ENCODE assay signal across 9 cellular contexts in genomic region chr6:36914227-36914794, GRCh38. TPM values are rescaled to one million over a fixed set of nuclear protein-coding genes. Genes with fewer than 3 reads are reported as not detected.
DNase-seq lines count a peak whose midpoint lies in the region; ATAC-seq, FAIRE-seq and TF ChIP-seq lines count a peak whose summit lies in the region.
"Had no signal": no experiment of that assay in that cellular context is flagged by ENCODE, and none has a peak within 500 bp of the region (broad histone marks: within the 10 kb centered on the region; RNA-seq: fewer than 3 reads in every experiment).

No MANE protein-coding gene starts in this region.

- H3K9ac ChIP-seq in kidney (ENCODE audit: low read length in 2 of 2) = no peak overlapping the region

- H3K9me3 ChIP-seq in kidney (ENCODE audit: control insufficient read depth in 1 of 2, low read length in 2 of 2) = no peaks in the 10 kb centered on the region

- intact Hi-C loops in kidney (cut with DNase I) = no loop called here

- no peak overlapping the region for H3K27ac ChIP-seq in kidney (ENCODE audit: low read depth in 2 of 2, low read length in 2 of 2)

- H3K4me3 ChIP-seq in epithelial cell of esophagus (ENCODE audit: low read length) (no peak overlapping the region), retinal pigment epithelial cell (ENCODE audit: low read length) (no peak overlapping the region), kidney (ENCODE audit: low read length in 2 of 2) (no peak overlapping the region)

- no peak for FAIRE-seq in kidney (lab: Jason Lieb, UNC)

- DNase-seq in HCEC 1CT (peak; percentile 49), T-helper 9 cell (peak; percentile 12), epithelial cell of esophagus (ENCODE audit: low read depth) (peak; percentile 96), retinal pigment epithelial cell (ENCODE audit: low read depth) (no peak), kidney (no peak), AG08396 (ENCODE audit: low spot score) (no peak)

- TF ChIP-seq CTCF in epithelial cell of esophagus (IDR thresholded peaks at IDR 0.05; ENCODE audit: insufficient read depth, low read depth, low read length, missing control alignments) (peak; percentile 42), retinal pigment epithelial cell (conservative IDR thresholded peaks at IDR 0.05; ENCODE audit: low read depth, low read length) (peak; percentile 31), kidney (IDR thresholded peaks at IDR 0.05; ENCODE audit: borderline replicate concordance, extremely low read depth, insufficient read depth) (no peak)

- H3K4me1 ChIP-seq in kidney (ENCODE audit: control insufficient read depth in 1 of 2, insufficient read depth in 1 of 2, low read depth in 1 of 2, low read length in 2 of 2) = no peaks in the 10 kb centered on the region

- H3K36me3 ChIP-seq in kidney (ENCODE audit: control insufficient read depth in 1 of 2, insufficient read depth in 2 of 2, low read length in 2 of 2) = peaks cover 11 to 40% of the 10 kb centered on the region in 2 donors

- ATAC-seq in GM21423 (IDR thresholded peaks at IDR 0.05; ENCODE audit: unreplicated experiment) (no peak), HG02870 (IDR thresholded peaks at IDR 0.05; ENCODE audit: unreplicated experiment) (no peak)

RNA-seq across cellular contexts. Expression of gene C6orf89, which starts 28.6 kb away (rescaled TPM):
- total RNA-seq in kidney = 72.4 TPM
- polyA plus RNA-seq in kidney (ENCODE audit: insufficient read depth, low read depth, low replicate concordance) = 25.7 TPM

RNA-seq across cellular contexts. Expression of gene PPIL1, which starts 39.7 kb away (rescaled TPM):
- total RNA-seq in kidney = 21.3 TPM
- 40.1 TPM for polyA plus RNA-seq in kidney (ENCODE audit: insufficient read depth, low read depth, low replicate concordance)

RNA-seq across cellular contexts. Expression of gene PI16, which starts 40.2 kb away (rescaled TPM):
- total RNA-seq in kidney = 1.7 TPM
- polyA plus RNA-seq in kidney (ENCODE audit: insufficient read depth, low read depth, low replicate concordance) = 3.5 TPM
- polyA plus RNA-seq: neural cell had no signal

Comparison
In these comparisons a context has a peak if more than half of its experiments do, and no peak if none do; other contexts are left out.
1. DNase-seq: peak in HCEC 1CT (single experiment), T-helper 9 cell (single experiment) and epithelial cell of esophagus (single experiment); none in retinal pigment epithelial cell (single experiment), kidney (single experiment) and AG08396 (single experiment).